8 cellular contexts compared by ENCODE assay signal in genomic region chr3:193592841-193593665, GRCh38. TPM values are rescaled to one million over a fixed set of nuclear protein-coding genes. Genes with fewer than 3 reads are reported as not detected.
A peak's percentile ranks its signal among the peaks of the same experiment; 100 is the strongest.
DNase-seq lines count a peak whose midpoint lies in the region; ATAC-seq and TF ChIP-seq lines count a peak whose summit lies in the region.

A gene with protein sequence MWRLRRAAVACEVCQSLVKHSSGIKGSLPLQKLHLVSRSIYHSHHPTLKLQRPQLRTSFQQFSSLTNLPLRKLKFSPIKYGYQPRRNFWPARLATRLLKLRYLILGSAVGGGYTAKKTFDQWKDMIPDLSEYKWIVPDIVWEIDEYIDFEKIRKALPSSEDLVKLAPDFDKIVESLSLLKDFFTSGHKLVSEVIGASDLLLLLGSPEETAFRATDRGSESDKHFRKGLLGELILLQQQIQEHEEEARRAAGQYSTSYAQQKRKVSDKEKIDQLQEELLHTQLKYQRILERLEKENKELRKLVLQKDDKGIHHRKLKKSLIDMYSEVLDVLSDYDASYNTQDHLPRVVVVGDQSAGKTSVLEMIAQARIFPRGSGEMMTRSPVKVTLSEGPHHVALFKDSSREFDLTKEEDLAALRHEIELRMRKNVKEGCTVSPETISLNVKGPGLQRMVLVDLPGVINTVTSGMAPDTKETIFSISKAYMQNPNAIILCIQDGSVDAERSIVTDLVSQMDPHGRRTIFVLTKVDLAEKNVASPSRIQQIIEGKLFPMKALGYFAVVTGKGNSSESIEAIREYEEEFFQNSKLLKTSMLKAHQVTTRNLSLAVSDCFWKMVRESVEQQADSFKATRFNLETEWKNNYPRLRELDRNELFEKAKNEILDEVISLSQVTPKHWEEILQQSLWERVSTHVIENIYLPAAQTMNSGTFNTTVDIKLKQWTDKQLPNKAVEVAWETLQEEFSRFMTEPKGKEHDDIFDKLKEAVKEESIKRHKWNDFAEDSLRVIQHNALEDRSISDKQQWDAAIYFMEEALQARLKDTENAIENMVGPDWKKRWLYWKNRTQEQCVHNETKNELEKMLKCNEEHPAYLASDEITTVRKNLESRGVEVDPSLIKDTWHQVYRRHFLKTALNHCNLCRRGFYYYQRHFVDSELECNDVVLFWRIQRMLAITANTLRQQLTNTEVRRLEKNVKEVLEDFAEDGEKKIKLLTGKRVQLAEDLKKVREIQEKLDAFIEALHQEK (plus strand): TSS chr3:193593208. CDS start chr3:193593378, 170 bp downstream.

- no peaks in the 10 kb centered on the region for H3K27me3 Mint-ChIP-seq in T-helper 17 cell

- ATAC-seq in GM18498 (IDR thresholded peaks at IDR 0.05; ENCODE audit: unreplicated experiment) (peak; percentile 99), HG02938 (IDR thresholded peaks at IDR 0.05; ENCODE audit: unreplicated experiment) (peak; percentile 96), T-helper 17 cell (peak; percentile 90)

- peaks cover 41% of the 10 kb centered on the region for H3K4me1 Mint-ChIP-seq in T-helper 17 cell

- WGBS in prostate gland = under 1% methylated on average over 48 of the region's 55 CpGs
- WGBS in urinary bladder = under 1% methylated on average over 55 of the region's 55 CpGs

- peak; percentile 49 for TF ChIP-seq POLR2A in prostate gland (IDR thresholded peaks at IDR 0.05)

- peak within 1 kb of the TSS; percentile 97 for H3K27ac ChIP-seq in left ventricle myocardium inferior (replicated peaks)
- peak within 1 kb of the TSS; percentile 77 to 80 for H3K27ac ChIP-seq in prostate gland
- H3K27ac ChIP-seq in urinary bladder (ENCODE audit: low read depth) = peak within 1 kb of the TSS; percentile 70

- H3K4me3 ChIP-seq in left ventricle myocardium inferior (peak within 1 kb of the TSS; percentile 97), prostate gland (peak within 1 kb of the TSS; percentile 94 to 97), urinary bladder (ENCODE audit: low read depth, low read length) (peak within 1 kb of the TSS; percentile 86)

- H3K36me3 ChIP-seq in left ventricle myocardium inferior = peaks cover 11% of the 10 kb centered on the region
- no peaks in the 10 kb centered on the region for H3K36me3 ChIP-seq in prostate gland
- no peaks in the 10 kb centered on the region for H3K36me3 ChIP-seq in urinary bladder (ENCODE audit: insufficient read depth)

- peaks cover 10% of the 10 kb centered on the region for H3K36me3 Mint-ChIP-seq in T-helper 17 cell (ENCODE audit: low read depth)

- H3K9me3 ChIP-seq in T-helper 17 cell (ENCODE audit: control insufficient read depth, low read length, poor library complexity, severe bottlenecking) = no peaks in the 10 kb centered on the region
- no peaks in the 10 kb centered on the region for H3K9me3 ChIP-seq in left ventricle myocardium inferior (replicated peaks)
- no peaks in the 10 kb centered on the region for H3K9me3 ChIP-seq in prostate gland

- peak within 1 kb of the TSS; percentile 98 for H3K27ac Mint-ChIP-seq in T-helper 17 cell

- peaks cover 43% of the 10 kb centered on the region for H3K4me1 ChIP-seq in left ventricle myocardium inferior
- peaks cover 5% of the 10 kb centered on the region for H3K4me1 ChIP-seq in prostate gland (replicated peaks)
- no peaks in the 10 kb centered on the region for H3K4me1 ChIP-seq in urinary bladder (ENCODE audit: insufficient read depth)

- H3K27me3 ChIP-seq in left ventricle myocardium inferior (ENCODE audit: low read depth) (no peaks in the 10 kb centered on the region), prostate gland (replicated peaks; ENCODE audit: insufficient read depth) (no peaks in the 10 kb centered on the region)

- peak; percentile 47 for TF ChIP-seq CTCF in left ventricle myocardium inferior (IDR thresholded peaks at IDR 0.05; ENCODE audit: borderline replicate concordance)
- TF ChIP-seq CTCF in prostate gland (IDR thresholded peaks at IDR 0.05) = peak in 3 of 4 experiments; percentile 13 to 39 (median 39)

- peak within 1 kb of the TSS; percentile 100 for H3K4me3 Mint-ChIP-seq in T-helper 17 cell

- intact Hi-C loops in left ventricle myocardium inferior (cut with micrococcal nuclease) (no loop called here), prostate gland (cut with DNase I) (loop anchor here (5.0 kb wide), 1 partner anchor 676 kb away; the partner anchor contains the start of gene MB21D2)

- DNase-seq in NCI-H1694 treated with DMSO at 0.1 percent for 48 hours (lab: John Stamatoyannopoulos, UW) = peak; percentile 96
- DNase-seq in T-helper 17 cell = peak; percentile 71 to 78 (median 75)
- DNase-seq in amygdala (lab: John Stamatoyannopoulos, UW) = peak; percentile 80 to 98 (median 93)
- peak; percentile 98 for DNase-seq in left ventricle myocardium inferior
- peak; percentile 94 for DNase-seq in prostate gland (ENCODE audit: low spot score)

RNA-seq across cellular contexts. Expression of the gene that starts here (rescaled TPM):
- 10 to 100 TPM; 49.3 to 58.9 TPM for total RNA-seq in T-helper 17 cell
- total RNA-seq in left ventricle myocardium inferior = 124 TPM
- total RNA-seq in prostate gland = 10 to 100 TPM; 27.1 to 45.1 TPM
- total RNA-seq in urinary bladder = 106 TPM
- polyA plus RNA-seq in urinary bladder = 26.0 TPM

Comparison
In these comparisons a context has a peak if more than half of its experiments do, and no peak if none do; other contexts are left out.
1. Peak in every context shown above with its lines: DNase-seq, ATAC-seq, H3K4me3 ChIP-seq and H3K27ac ChIP-seq.